26 cellular contexts compared by ENCODE assay signal in genomic region chr18:59461171-59461570, GRCh38.
DNase-seq lines count a peak whose midpoint lies in the region; ATAC-seq, FAIRE-seq and TF ChIP-seq lines count a peak whose summit lies in the region.
"Had no signal": no experiment of that assay in that cellular context is flagged by ENCODE, and none has a peak within 500 bp of the region (broad histone marks: within the 10 kb centered on the region; RNA-seq: fewer than 3 reads in every experiment).

No MANE protein-coding gene starts in this region.

- H3K4me3 ChIP-seq in bronchial epithelial cell (ENCODE audit: low read depth, low read length): no peak overlapping the region
- H3K4me3 ChIP-seq in trophoblast cell (ENCODE audit: low read depth, low read length): no peak overlapping the region
- H3K4me3 ChIP-seq: GM23338 had no signal

- H2BK5ac ChIP-seq in trophoblast cell (ENCODE audit: low read depth, low read length, poor library complexity): no peak overlapping the region

- no peak overlapping the region for H3K23ac ChIP-seq in trophoblast cell (ENCODE audit: low read length)

- FAIRE-seq in bronchial epithelial cell (lab: Jason Lieb, UNC): no peak
- FAIRE-seq: GM12892 had no signal

- H3K4me1 ChIP-seq in trophoblast cell (ENCODE audit: control insufficient read depth in 1 of 2, insufficient read depth in 2 of 2, low read length in 2 of 2): peaks cover 5 to 7% of the 10 kb centered on the region in 2 experiments
- H3K4me1 ChIP-seq: Caco-2 had no signal

- H2BK12ac ChIP-seq in trophoblast cell (ENCODE audit: low read length): no peak overlapping the region

- H3K14ac ChIP-seq in trophoblast cell (ENCODE audit: low read length): no peak overlapping the region

- H2AFZ ChIP-seq in trophoblast cell (ENCODE audit: insufficient read depth, low read length, poor library complexity): no peak overlapping the region
- H2AFZ ChIP-seq: GM23338 had no signal

- H4K91ac ChIP-seq in trophoblast cell (ENCODE audit: low read depth, low read length): peak overlapping the region; percentile 32

- peaks cover 7% of the 10 kb centered on the region for H3K79me1 ChIP-seq in trophoblast cell (ENCODE audit: low read length)

- no peak overlapping the region for H2AK5ac ChIP-seq in trophoblast cell (ENCODE audit: low read length)

- ATAC-seq in HG03432 (IDR thresholded peaks at IDR 0.05; ENCODE audit: unreplicated experiment): no peak
- ATAC-seq: CD8-positive, alpha-beta T cell; GM23338 had no signal

- no peak overlapping the region for H4K12ac ChIP-seq in trophoblast cell (ENCODE audit: low read depth, low read length)

- H3K4ac ChIP-seq in trophoblast cell (ENCODE audit: low read depth, low read length): no peak overlapping the region

- H3K27me3 ChIP-seq in bronchial epithelial cell (ENCODE audit: control insufficient read depth, insufficient read depth, low read length): no peaks in the 10 kb centered on the region
- H3K27me3 ChIP-seq in trophoblast cell (ENCODE audit: insufficient read depth, low read length): no peaks in the 10 kb centered on the region

- H2BK120ac ChIP-seq in trophoblast cell (ENCODE audit: insufficient read depth, low read length, poor library complexity): no peak overlapping the region

- no peak overlapping the region for H3K18ac ChIP-seq in trophoblast cell (ENCODE audit: low read length)

- no peaks in the 10 kb centered on the region for H3K36me3 ChIP-seq in bronchial epithelial cell (ENCODE audit: control insufficient read depth, insufficient read depth, low read length)
- peaks cover 3% of the 10 kb centered on the region in 2 experiments for H3K36me3 ChIP-seq in trophoblast cell (ENCODE audit: control insufficient read depth in 1 of 2, insufficient read depth in 2 of 2, low read length in 2 of 2)

- H3K4me2 ChIP-seq in trophoblast cell (ENCODE audit: low read length): no peak overlapping the region
- H3K4me2 ChIP-seq: GM23338, KMS-11 had no signal

- H3K9me3 ChIP-seq in trophoblast cell (ENCODE audit: insufficient read depth, low read depth, low read length): no peaks in the 10 kb centered on the region
- H3K9me3 ChIP-seq: Caco-2 had no signal

- peaks cover 1% of the 10 kb centered on the region for H3K79me2 ChIP-seq in trophoblast cell (ENCODE audit: control insufficient read depth, insufficient read depth, low read length, poor library complexity)

- WGBS in trophoblast cell (ENCODE audit: extremely low coverage, insufficient coverage, insufficient read length): no CpG with 5 or more reads among the region's 3 CpGs

- H3K9ac ChIP-seq in trophoblast cell (ENCODE audit: low read length): no peak overlapping the region
- H3K9ac ChIP-seq: KMS-11 had no signal

- H4K8ac ChIP-seq in trophoblast cell (ENCODE audit: low read depth, low read length): no peak overlapping the region

- TF ChIP-seq CTCF in bronchial epithelial cell (IDR thresholded peaks at IDR 0.05; ENCODE audit: insufficient read depth, low read length, severe bottlenecking): no peak

- peak; percentile 24 for DNase-seq in NCI-H2107 treated with DMSO at 0.1 percent for 48 hours (lab: John Stamatoyannopoulos, UW; ENCODE audit: unreplicated experiment)
- DNase-seq in NCI-H2107 (lab: John Stamatoyannopoulos, UW): no peak
- DNase-seq in NCI-H1105 treated with DMSO at 0.1 percent for 48 hours (lab: John Stamatoyannopoulos, UW): peak; percentile 79
- DNase-seq in bronchial epithelial cell (ENCODE audit: low read depth): peak; percentile 64
- no peak for DNase-seq in trophoblast cell
- DNase-seq in hypothalamus (lab: John Stamatoyannopoulos, UW): no peak
- no peak for DNase-seq in kidney glomerular epithelial cell (lab: John Stamatoyannopoulos, UW)
- DNase-seq: Caco-2; CD8-positive, alpha-beta T cell; DMS 273 treated with DMSO at 0.1 percent for 48 hours; DMS79; H9; NCI-H1048; NCI-H1436; NCI-H187; NCI-H2081 treated with DMSO at 0.1 percent for 48 hours; NCI-H526 treated with DMSO at 0.1 percent for 48 hours; RPMI8226; SHP77 treated with DMSO at 0.1 percent for 48 hours had no signal

- no peak overlapping the region for H3K27ac ChIP-seq in trophoblast cell (ENCODE audit: low read depth, low read length)
- H3K27ac ChIP-seq: 22Rv1, C4-2B, HL-60, KMS-11 had no signal

Comparison
In these comparisons a context has a peak if more than half of its experiments do, and no peak if none do; other contexts are left out.
1. DNase-seq: peak in NCI-H2107 treated with DMSO at 0.1 percent for 48 hours (single experiment), NCI-H1105 treated with DMSO at 0.1 percent for 48 hours (single experiment) and bronchial epithelial cell (single experiment); none in NCI-H2107 (single experiment), trophoblast cell (0 of 2), hypothalamus (0 of 51) and kidney glomerular epithelial cell (single experiment).